Comparison of ENCODE assay signal across 9 cellular contexts in the genomic region with DNA sequence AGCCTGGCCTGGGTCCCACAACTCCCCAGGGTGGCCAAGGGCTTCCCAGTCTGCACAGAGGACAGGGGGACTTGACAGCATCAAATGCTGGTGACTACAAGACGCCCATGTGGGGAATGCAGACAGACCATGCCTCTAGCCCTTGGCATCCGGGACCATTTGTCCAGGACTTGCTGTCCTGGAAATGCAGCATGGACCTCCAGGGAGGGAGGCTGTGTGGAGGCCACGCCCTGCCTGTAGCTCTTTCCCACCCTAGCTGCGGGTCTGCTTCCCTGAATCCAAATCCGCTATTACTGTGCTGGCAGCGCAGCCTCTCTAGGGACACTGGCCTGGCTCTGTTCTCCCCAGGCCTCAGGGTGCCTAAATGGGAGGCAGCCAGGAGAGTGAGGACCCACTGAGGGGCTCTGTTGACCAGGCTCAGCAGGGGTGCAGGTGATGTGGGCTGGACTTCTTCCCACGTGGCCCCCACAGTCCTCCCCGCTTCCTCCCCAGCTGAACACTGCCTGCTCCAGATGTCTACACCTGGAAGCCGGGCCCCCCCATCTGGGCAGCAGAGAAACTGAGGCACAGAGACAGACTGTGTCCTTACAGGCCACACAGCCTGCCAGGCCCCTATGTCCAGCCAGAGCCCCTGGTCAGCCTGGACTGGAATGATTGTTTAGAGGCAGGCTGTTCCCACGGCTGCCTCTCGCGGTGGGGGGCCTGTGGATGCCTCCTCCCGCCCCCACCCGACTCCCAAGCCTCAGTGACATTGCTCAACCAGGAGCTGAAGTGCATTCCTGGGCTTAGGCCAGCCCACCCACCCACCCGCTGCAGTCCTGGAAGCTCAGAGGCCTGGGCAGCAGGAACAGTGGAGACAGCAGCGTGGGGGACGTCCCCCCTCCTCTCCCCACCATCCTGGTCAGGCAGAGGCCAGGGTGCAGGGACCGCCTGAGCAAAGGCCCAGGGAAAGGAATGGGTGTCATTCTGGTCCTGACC. TPM values are rescaled to one million over a fixed set of nuclear protein-coding genes. Genes with fewer than 3 reads are reported as not detected.
A peak's percentile ranks its signal among the peaks of the same experiment; 100 is the strongest.
DNase-seq lines count a peak whose midpoint lies in the region; TF ChIP-seq lines count a peak whose summit lies in the region.
"Not testable (repeated sequence)": the region's sequence is repeated elsewhere in the genome, so short reads cannot be mapped to it uniquely, and the experiment has no call there.
"Had no signal": no experiment of that assay in that cellular context is flagged by ENCODE, and none has a peak within 500 bp of the region (broad histone marks: within the 10 kb centered on the region; RNA-seq: fewer than 3 reads in every experiment).

No MANE protein-coding gene starts in this region.

- POLR2A ChIA-PET in AG04449 (lab: Yijun Ruan, JAX), result not testable (repeated sequence)

- H4K8ac ChIP-seq in trophoblast cell (ENCODE audit: low read depth, low read length), result peak overlapping the region; percentile 2

- peaks cover 22% of the 10 kb centered on the region for H3K27me3 Mint-ChIP-seq in glutamatergic neuron (ENCODE audit: unreplicated experiment)

- peak overlapping the region; percentile 38 for H3K4me3 Mint-ChIP-seq in glutamatergic neuron (ENCODE audit: unreplicated experiment)

- peak overlapping the region; percentile 24 for H2AK5ac ChIP-seq in trophoblast cell (ENCODE audit: low read length)

- not testable (repeated sequence) for H3K79me2 ChIP-seq in trophoblast cell (ENCODE audit: control insufficient read depth, insufficient read depth, low read length, poor library complexity)

- H3K23ac ChIP-seq in trophoblast cell (ENCODE audit: low read length), result not testable (repeated sequence)

- H3K79me1 ChIP-seq in trophoblast cell (ENCODE audit: low read length), result peaks cover 25% of the 10 kb centered on the region

- CTCF ChIA-PET in AG04449 (lab: Yijun Ruan, JAX), result interaction anchor here (1.2 to 4.9 kb wide), 3 partner anchors 49 to 150 kb away, joined by 3 to 102 read pairs (median 3); no protein-coding TSS in a partner anchor

- H3K9ac ChIP-seq in adipocyte (ENCODE audit: low read length) (peak overlapping the region; percentile 98), subcutaneous abdominal adipose tissue (ENCODE audit: low read length in 5 of 5) (peak overlapping the region in 1 of 5 donors; percentile 48)
- H3K9ac ChIP-seq in liver (ENCODE audit: low read depth in 1 of 2, low read length in 2 of 2); trophoblast cell (ENCODE audit: low read length): not testable (repeated sequence)

- peaks cover 13% of the 10 kb centered on the region for H3K4me1 Mint-ChIP-seq in glutamatergic neuron (ENCODE audit: low read depth, unreplicated experiment)

- H3K4me3 ChIP-seq in AG04449 (ENCODE audit: low read depth, low read length); liver (ENCODE audit: low read depth in 1 of 3, low read length in 3 of 3); trophoblast cell (ENCODE audit: low read depth, low read length): not testable (repeated sequence)
- H3K4me3 ChIP-seq in adipocyte (ENCODE audit: low read length), result peak overlapping the region; percentile 80
- peak overlapping the region; percentile 76 for H3K4me3 ChIP-seq in coronary artery
- H3K4me3 ChIP-seq in subcutaneous abdominal adipose tissue (ENCODE audit: low read depth in 1 of 5, low read length in 5 of 5), result peak overlapping the region in 4 of 5 donors; percentile 24 to 44 (median 44)

- H3K9me3 Mint-ChIP-seq in glutamatergic neuron (ENCODE audit: unreplicated experiment), result peaks cover 15% of the 10 kb centered on the region

- not testable (repeated sequence) for TF ChIP-seq RAD21 in liver (IDR thresholded peaks at IDR 0.05)

- peak overlapping the region; percentile 37 for H3K4ac ChIP-seq in trophoblast cell (ENCODE audit: low read depth, low read length)

- WGBS in liver, result 73% methylated on average over 18 of the region's 18 CpGs
- no CpG with 5 or more reads among the region's 18 CpGs for WGBS in trophoblast cell (ENCODE audit: extremely low coverage, insufficient coverage, insufficient read length)

- TF ChIP-seq CTCF in AG04449 (IDR thresholded peaks at IDR 0.05; ENCODE audit: insufficient read depth, low read length, missing control alignments); coronary artery (IDR thresholded peaks at IDR 0.05); glutamatergic neuron (IDR thresholded peaks at IDR 0.05; ENCODE audit: partially characterized antibody, unreplicated experiment); liver (IDR thresholded peaks at IDR 0.05; ENCODE audit: low read depth, low read length, missing input control): not testable (repeated sequence)

- H3K36me3 ChIP-seq in adipocyte (ENCODE audit: control insufficient read depth, insufficient read depth, low read length, severe bottlenecking); liver (ENCODE audit: control insufficient read depth in 4 of 4, insufficient read depth in 3 of 4, low read depth in 1 of 4, low read length in 3 of 4); trophoblast cell (ENCODE audit: control insufficient read depth in 1 of 2, insufficient read depth in 2 of 2, low read length in 2 of 2); subcutaneous abdominal adipose tissue (ENCODE audit: control insufficient read depth in 5 of 5, insufficient read depth in 5 of 5, low read length in 5 of 5): not testable (repeated sequence)

- peak overlapping the region; percentile 16 for H3K14ac ChIP-seq in trophoblast cell (ENCODE audit: low read length)

- peak overlapping the region; percentile 32 for H2BK5ac ChIP-seq in trophoblast cell (ENCODE audit: low read depth, low read length, poor library complexity)

- not testable (repeated sequence) for H3K27me3 ChIP-seq in adipocyte (replicated peaks; ENCODE audit: control insufficient read depth, insufficient read depth, low read length); liver (ENCODE audit: control insufficient read depth in 4 of 4, insufficient read depth in 4 of 4, low read length in 3 of 4); trophoblast cell (ENCODE audit: insufficient read depth, low read length); subcutaneous abdominal adipose tissue (ENCODE audit: control insufficient read depth in 5 of 5, insufficient read depth in 4 of 5, low read length in 5 of 5)

- H2AFZ ChIP-seq in trophoblast cell (ENCODE audit: insufficient read depth, low read length, poor library complexity), result not testable (repeated sequence)

- DNase-seq in AG04449 (ENCODE audit: low read depth, low spot score) (peak; percentile 24), HCEC 1CT (peak; percentile 25), adipocyte (ENCODE audit: low read depth) (peak; percentile 86), coronary artery (ENCODE audit: low spot score) (peak; percentile 96), glutamatergic neuron (peak; percentile 60), trophoblast cell (peak; percentile 19 to 61)

- peak overlapping the region; percentile 100 for H3K27ac Mint-ChIP-seq in glutamatergic neuron (ENCODE audit: unreplicated experiment)

- H3K9me3 ChIP-seq in adipocyte (ENCODE audit: control insufficient read depth, low read length); liver (ENCODE audit: control insufficient read depth in 4 of 4, low read length in 3 of 4); trophoblast cell (ENCODE audit: insufficient read depth, low read depth, low read length); subcutaneous abdominal adipose tissue (ENCODE audit: control insufficient read depth in 5 of 5, low read length in 5 of 5): not testable (repeated sequence)

- H3K27ac ChIP-seq in coronary artery (peak overlapping the region; percentile 86 to 92), liver (ENCODE audit: low read depth in 1 of 2, low read length in 2 of 2) (peak overlapping the region; percentile 17 to 42), trophoblast cell (ENCODE audit: low read depth, low read length) (peak overlapping the region; percentile 60), subcutaneous abdominal adipose tissue (ENCODE audit: low read depth, low read length) (peak overlapping the region; percentile 23)

- H3K4me2 ChIP-seq in trophoblast cell (ENCODE audit: low read length), result not testable (repeated sequence)

- H4K91ac ChIP-seq in trophoblast cell (ENCODE audit: low read depth, low read length), result peak overlapping the region; percentile 75

- H3K4me1 ChIP-seq in adipocyte (ENCODE audit: control insufficient read depth, insufficient read depth, low read length) (peaks cover 26% of the 10 kb centered on the region), liver (ENCODE audit: control insufficient read depth in 4 of 4, insufficient read depth in 4 of 4, low read length in 3 of 4) (peaks cover 0 to 10% (median 3%) of the 10 kb centered on the region in 4 donors), trophoblast cell (ENCODE audit: control insufficient read depth in 1 of 2, insufficient read depth in 2 of 2, low read length in 2 of 2) (peaks cover 32 to 35% of the 10 kb centered on the region in 2 experiments), subcutaneous abdominal adipose tissue (ENCODE audit: control insufficient read depth in 5 of 5, insufficient read depth in 5 of 5, low read length in 5 of 5) (peaks cover 6 to 52% (median 39%) of the 10 kb centered on the region in 5 donors)

- peak overlapping the region; percentile 1 for H3K18ac ChIP-seq in trophoblast cell (ENCODE audit: low read length)

- not testable (repeated sequence) for H3K36me3 Mint-ChIP-seq in glutamatergic neuron (ENCODE audit: unreplicated experiment)

- H4K12ac ChIP-seq in trophoblast cell (ENCODE audit: low read depth, low read length), result not testable (repeated sequence)

- H2BK12ac ChIP-seq in trophoblast cell (ENCODE audit: low read length), result peak overlapping the region; percentile 10

- H2BK120ac ChIP-seq in trophoblast cell (ENCODE audit: insufficient read depth, low read length, poor library complexity), result peak overlapping the region; percentile 29

TF ChIP-seq in liver, 16 proteins besides CTCF, POLR2A, EP300 and RAD21:
- TF ChIP-seq NR2F2 (IDR thresholded peaks at IDR 0.05), result peak; percentile 60
- TF ChIP-seq SP1 (IDR thresholded peaks at IDR 0.05), result peak; percentile 33
- peak; percentile 78 to 80 for TF ChIP-seq RXRA (IDR thresholded peaks at IDR 0.05)

RNA-seq across cellular contexts. Expression of gene GGT5, which starts 1.0 kb away (rescaled TPM):
- total RNA-seq in glutamatergic neuron (ENCODE audit: unreplicated experiment) (10.7 TPM), liver (10 to 100 TPM in 1 of 2 donors, 1 to 10 TPM in 1; 6.3 to 20.7 TPM)
- polyA plus RNA-seq in liver, result 10 to 100 TPM; 19.6 to 35.0 TPM
- polyA plus RNA-seq in trophoblast cell (2013), result 8.2 and 9.1 TPM in 2 replicates
- total RNA-seq: A172 had no signal

RNA-seq across cellular contexts. Expression of gene SPECC1L, which starts 24.8 kb away (rescaled TPM):
- 173 TPM for total RNA-seq in glutamatergic neuron (ENCODE audit: unreplicated experiment)
- total RNA-seq in liver, result 10 to 100 TPM; 16.3 to 22.3 TPM
- 1 to 10 TPM; 5.4 to 8.2 TPM for polyA plus RNA-seq in liver
- 28.4 and 30.4 TPM in 2 replicates for polyA plus RNA-seq in trophoblast cell (2013)

Comparison
In these comparisons a context has a peak if more than half of its experiments do, and no peak if none do; other contexts are left out.
1. DNase-seq: peak in every context shown above with its lines; median percentile 96 in coronary artery; 86 in adipocyte; 60 in glutamatergic neuron; 40 in trophoblast cell; 25 in HCEC 1CT; 24 in AG04449.
2. H3K27ac ChIP-seq: peak in every context shown above with its lines; median percentile 89 in coronary artery; 60 in trophoblast cell; 30 in liver; 23 in subcutaneous abdominal adipose tissue.